In the genomic region with DNA sequence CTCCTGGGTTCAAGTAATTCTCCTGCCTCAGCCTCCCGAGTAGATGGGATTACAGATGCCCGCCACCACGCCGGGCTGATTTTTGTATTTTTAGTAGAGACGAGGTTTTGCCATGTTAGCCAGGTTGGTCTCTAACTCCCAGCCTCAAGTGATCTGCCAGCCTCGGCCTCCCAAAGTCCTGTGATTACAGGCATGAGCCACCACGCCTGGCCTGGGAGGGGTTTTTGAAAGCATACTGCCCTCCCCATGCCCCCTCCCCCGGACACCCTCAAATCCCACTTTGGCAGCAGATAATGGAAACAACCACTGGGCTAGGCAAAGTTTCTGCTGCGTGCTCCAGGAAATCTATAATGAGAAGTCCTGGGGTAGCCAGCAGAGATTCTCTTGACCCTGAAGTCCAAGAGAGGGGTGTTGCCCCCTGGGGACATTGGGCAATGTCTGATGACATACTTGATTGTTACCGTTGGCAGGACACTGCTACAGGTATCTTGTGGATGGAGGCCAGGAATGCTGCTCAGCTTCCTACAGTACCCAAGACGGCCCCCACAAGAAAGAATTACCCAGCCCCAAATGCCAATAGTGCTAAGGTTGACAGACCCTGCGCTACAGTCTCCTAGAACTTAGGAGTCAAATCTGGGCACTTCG, we compare ENCODE assay signal across 25 cellular contexts.
"Had no signal": no experiment of that assay in that cellular context is flagged by ENCODE, and none has a peak within 500 bp of the region (broad histone marks: within the 10 kb centered on the region; RNA-seq: fewer than 3 reads in every experiment).

No MANE protein-coding gene starts in this region.

- H3K4me1 ChIP-seq: colonic mucosa, foreskin keratinocyte, gastrocnemius medialis, heart left ventricle, heart right ventricle had no signal

- FAIRE-seq: colon, endometrium, endothelial cell of umbilical vein, frontal cortex had no signal

- H3K9me3 ChIP-seq: colonic mucosa, esophagus muscularis mucosa, esophagus squamous epithelium, gastrocnemius medialis, gastroesophageal sphincter, heart left ventricle, heart right ventricle had no signal

- H3K36me3 ChIP-seq: colonic mucosa, esophagus muscularis mucosa, esophagus squamous epithelium, gastrocnemius medialis, gastroesophageal sphincter, heart left ventricle, heart right ventricle had no signal

- H3K27ac ChIP-seq: colonic mucosa, coronary artery, dorsolateral prefrontal cortex, epithelial cell of prostate, esophagus muscularis mucosa, esophagus squamous epithelium, foreskin keratinocyte, gastrocnemius medialis, gastroesophageal sphincter, heart left ventricle, heart right ventricle had no signal

- DNase-seq: colonic mucosa; cortex of kidney; dermis blood vessel endothelial cell; dorsolateral prefrontal cortex; effector CD4-positive, alpha-beta T cell; effector CD8-positive, alpha-beta T cell; effector memory CD4-positive, alpha-beta T cell; effector memory CD8-positive, alpha-beta T cell; erythroblast; esophagus squamous epithelium; foreskin fibroblast; foreskin keratinocyte; foreskin melanocyte; gastrocnemius medialis; glutamatergic neuron; heart left ventricle; heart right ventricle had no signal

- H3K27me3 ChIP-seq: colonic mucosa, dorsolateral prefrontal cortex, foreskin keratinocyte, gastrocnemius medialis had no signal

- H3K4me3 ChIP-seq: colonic mucosa, coronary artery, dorsolateral prefrontal cortex, esophagus muscularis mucosa, esophagus squamous epithelium, gastrocnemius medialis, gastroesophageal sphincter, heart left ventricle, heart right ventricle had no signal
